8 cellular contexts compared by ENCODE assay signal in genomic region chr6:18155864-18156396, GRCh38. TPM values are rescaled to one million over a fixed set of nuclear protein-coding genes. Genes with fewer than 3 reads are reported as not detected.
A peak's percentile ranks its signal among the peaks of the same experiment; 100 is the strongest.
DNase-seq lines count a peak whose midpoint lies in the region; ATAC-seq lines count a peak whose summit lies in the region.

No MANE protein-coding gene starts in this region.

- peak in 1 of 2 donors; percentile 0 for ATAC-seq in CD4-positive, CD25-positive, alpha-beta regulatory T cell (ENCODE audit: low read depth in 2 of 2)
- ATAC-seq in GM19351 (IDR thresholded peaks at IDR 0.05; ENCODE audit: unreplicated experiment) = peak; percentile 36
- ATAC-seq in HG03442 (IDR thresholded peaks at IDR 0.05; ENCODE audit: unreplicated experiment) = peak; percentile 27

- POLR2A ChIA-PET in activated CD4-positive, alpha-beta memory T cell treated with anti-CD3 and anti-CD28 coated beads, Interleukin-2, amount 10 ng/mL, durations not matched to agents 7 days and 5 days (lab: Charles Lee) = interaction anchor here (0.9 to 1.8 kb wide), 6 partner anchors 8 to 449 kb away, joined by 3 to 7 read pairs (median 4); partner anchors contain the start of genes DEK and NUP153

- H3K4me1 Mint-ChIP-seq in CD4-positive, CD25-positive, alpha-beta regulatory T cell = peaks cover 18 to 54% (median 43%) of the 10 kb centered on the region in 4 donors
- H3K4me1 Mint-ChIP-seq in activated CD4-positive, alpha-beta memory T cell treated with anti-CD3 and anti-CD28 coated beads, Interleukin-2, amount 10 ng/mL, durations not matched to agents 7 days and 5 days = peaks cover 35% of the 10 kb centered on the region

- H3K9ac ChIP-seq in endocrine pancreas (ENCODE audit: control insufficient read depth, insufficient read depth, low read length) = peak overlapping the region; percentile 23

- peak overlapping the region; percentile 71 for H3K4me3 ChIP-seq in CD4-positive, CD25-positive, alpha-beta regulatory T cell (ENCODE audit: low read depth, low read length)
- H3K4me3 ChIP-seq in endocrine pancreas (ENCODE audit: control insufficient read depth, insufficient read depth, low read length) (peak overlapping the region; percentile 60), mononuclear cell (ENCODE audit: low read length) (peak overlapping the region; percentile 94)

- peaks cover 31% of the 10 kb centered on the region for H3K4me1 ChIP-seq in CD4-positive, CD25-positive, alpha-beta regulatory T cell (ENCODE audit: control insufficient read depth, insufficient read depth, low read length, poor library complexity, severe bottlenecking)
- peaks cover 10% of the 10 kb centered on the region for H3K4me1 ChIP-seq in endocrine pancreas (ENCODE audit: control insufficient read depth, insufficient read depth, low read length)
- peaks cover 37% of the 10 kb centered on the region for H3K4me1 ChIP-seq in mononuclear cell (ENCODE audit: insufficient read depth, low read length)

- H3K4me3 Mint-ChIP-seq in CD4-positive, CD25-positive, alpha-beta regulatory T cell = peak overlapping the region; percentile 96 to 99 (median 98)
- H3K4me3 Mint-ChIP-seq in activated CD4-positive, alpha-beta memory T cell treated with anti-CD3 and anti-CD28 coated beads, Interleukin-2, amount 10 ng/mL, durations not matched to agents 7 days and 5 days = peak overlapping the region; percentile 99

- H3K27me3 ChIP-seq in CD4-positive, CD25-positive, alpha-beta regulatory T cell (ENCODE audit: control insufficient read depth, insufficient read depth, low read length) = no peaks in the 10 kb centered on the region
- H3K27me3 ChIP-seq in endocrine pancreas (ENCODE audit: control insufficient read depth, insufficient read depth, low read length) (no peaks in the 10 kb centered on the region), mononuclear cell (ENCODE audit: insufficient read depth, low read length) (no peaks in the 10 kb centered on the region)

- peaks cover 13% of the 10 kb centered on the region for H3K36me3 ChIP-seq in CD4-positive, CD25-positive, alpha-beta regulatory T cell (ENCODE audit: control insufficient read depth, insufficient read depth, low read length)
- no peaks in the 10 kb centered on the region for H3K36me3 ChIP-seq in endocrine pancreas (ENCODE audit: control insufficient read depth, insufficient read depth, low read length)

- H3K27ac ChIP-seq in CD4-positive, CD25-positive, alpha-beta regulatory T cell (ENCODE audit: insufficient read depth, low read length, poor library complexity, severe bottlenecking) = peak overlapping the region; percentile 91

- H3K9me3 ChIP-seq in CD4-positive, CD25-positive, alpha-beta regulatory T cell (ENCODE audit: control insufficient read depth in 2 of 2, low read length in 2 of 2) = no peaks in the 10 kb centered on the region
- no peaks in the 10 kb centered on the region for H3K9me3 ChIP-seq in endocrine pancreas (ENCODE audit: control insufficient read depth, low read length)
- no peaks in the 10 kb centered on the region for H3K9me3 ChIP-seq in mononuclear cell (ENCODE audit: low read depth, low read length)

- H3K27me3 Mint-ChIP-seq in CD4-positive, CD25-positive, alpha-beta regulatory T cell = no peaks in the 10 kb centered on the region
- no peaks in the 10 kb centered on the region for H3K27me3 Mint-ChIP-seq in activated CD4-positive, alpha-beta memory T cell treated with anti-CD3 and anti-CD28 coated beads, Interleukin-2, amount 10 ng/mL, durations not matched to agents 7 days and 5 days

- DNase-seq in CD4-positive, CD25-positive, alpha-beta regulatory T cell = peak in 2 of 3 donors; percentile 36 to 55
- peak; percentile 72 for DNase-seq in NCI-H510A (lab: John Stamatoyannopoulos, UW)
- DNase-seq in activated CD4-positive, alpha-beta memory T cell treated with anti-CD3 and anti-CD28 coated beads, Interleukin-2, amount 10 ng/mL, durations not matched to agents 7 days and 5 days = peak; percentile 41
- DNase-seq in stimulated activated CD8-positive, alpha-beta memory T cell treated with anti-CD3 and anti-CD28 coated beads, Interleukin-4, amount 100 ng/mL, for 24 hours (ENCODE audit: low read depth) = peak; percentile 4

- peaks cover 17% of the 10 kb centered on the region for H3K36me3 Mint-ChIP-seq in CD4-positive, CD25-positive, alpha-beta regulatory T cell
- H3K36me3 Mint-ChIP-seq in activated CD4-positive, alpha-beta memory T cell treated with anti-CD3 and anti-CD28 coated beads, Interleukin-2, amount 10 ng/mL, durations not matched to agents 7 days and 5 days (ENCODE audit: low read depth) = peaks cover 8% of the 10 kb centered on the region

- peak overlapping the region; percentile 85 to 92 (median 88) for H3K27ac Mint-ChIP-seq in CD4-positive, CD25-positive, alpha-beta regulatory T cell
- peak overlapping the region; percentile 65 for H3K27ac Mint-ChIP-seq in activated CD4-positive, alpha-beta memory T cell treated with anti-CD3 and anti-CD28 coated beads, Interleukin-2, amount 10 ng/mL, durations not matched to agents 7 days and 5 days

- H3K9me3 Mint-ChIP-seq in CD4-positive, CD25-positive, alpha-beta regulatory T cell = no peaks in the 10 kb centered on the region
- H3K9me3 Mint-ChIP-seq in activated CD4-positive, alpha-beta memory T cell treated with anti-CD3 and anti-CD28 coated beads, Interleukin-2, amount 10 ng/mL, durations not matched to agents 7 days and 5 days = no peaks in the 10 kb centered on the region

- CTCF ChIA-PET in activated CD4-positive, alpha-beta memory T cell treated with anti-CD3 and anti-CD28 coated beads, Interleukin-2, amount 10 ng/mL, durations not matched to agents 7 days and 5 days (lab: Charles Lee) = interaction anchor here (2.5 kb wide), 1 partner anchor 34 kb away, joined by 8 read pairs; the partner anchor contains the start of gene NHLRC1

RNA-seq across cellular contexts. Expression of gene KDM1B, which starts 0.7 kb away (rescaled TPM):
- total RNA-seq in CD4-positive, CD25-positive, alpha-beta regulatory T cell = 13.1 TPM
- polyA plus RNA-seq in CD4-positive, CD25-positive, alpha-beta regulatory T cell = 1 to 10 TPM in 3 of 4 donors, under 1 TPM in 1; 0.94 to 3.2 (median 2.2) TPM
- total RNA-seq in activated CD4-positive, alpha-beta memory T cell treated with anti-CD3 and anti-CD28 coated beads, Interleukin-2, amount 10 ng/mL, durations not matched to agents 7 days and 5 days = 10 to 100 TPM in 1 of 2 experiments, 1 to 10 TPM in 1; 9.1 to 10.8 TPM
- 19.1 TPM for total RNA-seq in mononuclear cell

RNA-seq across cellular contexts. Expression of gene TPMT, which starts 1.1 kb away (rescaled TPM):
- total RNA-seq in CD4-positive, CD25-positive, alpha-beta regulatory T cell = 8.3 TPM
- 10 to 100 TPM; 13.0 to 19.4 (median 15.1) TPM for polyA plus RNA-seq in CD4-positive, CD25-positive, alpha-beta regulatory T cell
- total RNA-seq in activated CD4-positive, alpha-beta memory T cell treated with anti-CD3 and anti-CD28 coated beads, Interleukin-2, amount 10 ng/mL, durations not matched to agents 7 days and 5 days = 1 to 10 TPM; 6.7 to 6.8 TPM
- 6.5 TPM for total RNA-seq in mononuclear cell

RNA-seq across cellular contexts. Expression of gene NHLRC1, which starts 33.5 kb away (rescaled TPM):
- total RNA-seq in CD4-positive, CD25-positive, alpha-beta regulatory T cell = 0.67 TPM
- polyA plus RNA-seq in CD4-positive, CD25-positive, alpha-beta regulatory T cell = 1 to 10 TPM; 1.7 to 2.3 (median 2.0) TPM
- total RNA-seq in activated CD4-positive, alpha-beta memory T cell treated with anti-CD3 and anti-CD28 coated beads, Interleukin-2, amount 10 ng/mL, durations not matched to agents 7 days and 5 days = under 1 TPM; 0.15 to 0.20 TPM
- 0.52 TPM for total RNA-seq in mononuclear cell

Comparison
In these comparisons a context has a peak if more than half of its experiments do, and no peak if none do; other contexts are left out.
1. DNase-seq: peak in every context shown above with its lines; median percentile 72 in NCI-H510A; 46 in CD4-positive, CD25-positive, alpha-beta regulatory T cell; 41 in activated CD4-positive, alpha-beta memory T cell treated with anti-CD3 and anti-CD28 coated beads, Interleukin-2, amount 10 ng/mL, durations not matched to agents 7 days and 5 days; 4 in stimulated activated CD8-positive, alpha-beta memory T cell treated with anti-CD3 and anti-CD28 coated beads, Interleukin-4, amount 100 ng/mL, for 24 hours.